35 cellular contexts compared by ENCODE assay signal in the genomic region with DNA sequence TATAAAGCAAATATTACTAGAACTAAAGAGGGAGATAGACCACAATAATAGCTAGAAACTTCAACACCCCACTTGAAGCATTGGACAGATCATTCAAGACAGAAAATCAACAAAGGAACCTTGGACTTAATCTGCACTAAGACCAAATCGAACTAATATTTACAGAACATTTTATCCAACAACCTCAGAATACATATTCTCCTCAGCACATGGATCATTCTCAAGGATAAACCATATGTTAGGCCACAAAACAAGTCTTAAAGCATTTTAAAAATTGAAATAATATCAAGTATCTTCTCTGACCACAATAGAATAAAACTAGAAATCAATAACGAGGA. TPM values are rescaled to one million over a fixed set of nuclear protein-coding genes. Genes with fewer than 3 reads are reported as not detected.
DNase-seq lines count a peak whose midpoint lies in the region; ATAC-seq, FAIRE-seq and TF ChIP-seq lines count a peak whose summit lies in the region.
"Had no signal": no experiment of that assay in that cellular context is flagged by ENCODE, and none has a peak within 500 bp of the region (broad histone marks: within the 10 kb centered on the region; RNA-seq: fewer than 3 reads in every experiment).

No MANE protein-coding gene starts in this region.

- H3K9me3 Mint-ChIP-seq in neural progenitor cell: no peaks in the 10 kb centered on the region
- H3K9me3 Mint-ChIP-seq: CD4-positive, alpha-beta memory T cell; CD4-positive, alpha-beta T cell; CD8-positive, alpha-beta T cell had no signal

- H3K4me3 Mint-ChIP-seq in neural progenitor cell: no peak overlapping the region
- H3K4me3 Mint-ChIP-seq: B cell; CD14-positive monocyte; CD4-positive, alpha-beta memory T cell; CD4-positive, alpha-beta T cell; CD4-positive, CD25-positive, alpha-beta regulatory T cell; CD8-positive, alpha-beta memory T cell; CD8-positive, alpha-beta T cell had no signal

- H3K36me3 Mint-ChIP-seq in neural progenitor cell: no peaks in the 10 kb centered on the region
- H3K36me3 Mint-ChIP-seq: CD14-positive monocyte; CD4-positive, alpha-beta memory T cell; CD4-positive, CD25-positive, alpha-beta regulatory T cell; CD8-positive, alpha-beta memory T cell; CD8-positive, alpha-beta T cell had no signal

- no peaks in the 10 kb centered on the region for H3K9me3 ChIP-seq in body of pancreas
- H3K9me3 ChIP-seq in hepatocyte (ENCODE audit: low read depth): no peaks in the 10 kb centered on the region
- H3K9me3 ChIP-seq in pancreas: no peaks in the 10 kb centered on the region
- no peaks in the 10 kb centered on the region for H3K9me3 ChIP-seq in neural progenitor cell (ENCODE audit: low read depth)
- H3K9me3 ChIP-seq in lower lobe of right lung: no peaks in the 10 kb centered on the region
- no peaks in the 10 kb centered on the region for H3K9me3 ChIP-seq in kidney (ENCODE audit: control insufficient read depth in 1 of 2, low read length in 2 of 2)
- H3K9me3 ChIP-seq: A549; BE2C; BLaER1; BLaER1 treated with 17β-estradiol and CSF1 and Interleukin-3, amounts not matched to agents 10 nM and 100 nM; Caco-2 had no signal

- H3K4me2 ChIP-seq in hepatocyte (no peak overlapping the region), neural progenitor cell (no peak overlapping the region)
- H3K4me2 ChIP-seq: A549; BLaER1; BLaER1 treated with 17β-estradiol and CSF1 and Interleukin-3, amounts not matched to agents 10 nM and 100 nM had no signal

- H4K20me1 ChIP-seq in hepatocyte (ENCODE audit: insufficient read depth, poor library complexity, severe bottlenecking): no peaks in the 10 kb centered on the region
- H4K20me1 ChIP-seq in neural progenitor cell (ENCODE audit: low read depth): no peaks in the 10 kb centered on the region
- H4K20me1 ChIP-seq: BLaER1; BLaER1 treated with 17β-estradiol and CSF1 and Interleukin-3, amounts not matched to agents 10 nM and 100 nM had no signal

- no peak for FAIRE-seq in pancreas (lab: Jason Lieb, UNC)
- FAIRE-seq in kidney (lab: Jason Lieb, UNC): no peak
- FAIRE-seq: A204.1, A549, D721Med had no signal

- H3K9ac ChIP-seq in neural progenitor cell: no peak overlapping the region
- H3K9ac ChIP-seq in kidney (ENCODE audit: low read length in 2 of 2): no peak overlapping the region
- H3K9ac ChIP-seq: BLaER1; BLaER1 treated with 17β-estradiol and CSF1 and Interleukin-3, amounts not matched to agents 10 nM and 100 nM had no signal

- no peak for TF ChIP-seq CTCF in body of pancreas (IDR thresholded peaks at IDR 0.05)
- TF ChIP-seq CTCF in hepatocyte (IDR thresholded peaks at IDR 0.05; ENCODE audit: poor library complexity): no peak
- no peak for TF ChIP-seq CTCF in pancreas (IDR thresholded peaks at IDR 0.05)
- TF ChIP-seq CTCF in neural progenitor cell (IDR thresholded peaks at IDR 0.05): no peak
- no peak for TF ChIP-seq CTCF in lower lobe of right lung (IDR thresholded peaks at IDR 0.05)
- TF ChIP-seq CTCF in kidney (IDR thresholded peaks at IDR 0.05; ENCODE audit: borderline replicate concordance, extremely low read depth, insufficient read depth): no peak

- no peak overlapping the region for H3K27ac ChIP-seq in body of pancreas
- peak overlapping the region; percentile 18 for H3K27ac ChIP-seq in hepatocyte
- H3K27ac ChIP-seq in pancreas: no peak overlapping the region
- H3K27ac ChIP-seq in neural progenitor cell: no peak overlapping the region
- H3K27ac ChIP-seq in lower lobe of right lung: no peak overlapping the region
- H3K27ac ChIP-seq in kidney (ENCODE audit: low read depth in 2 of 2, low read length in 2 of 2): no peak overlapping the region
- H3K27ac ChIP-seq: 22Rv1; A549; BLaER1; BLaER1 treated with 17β-estradiol and CSF1 and Interleukin-3, amounts not matched to agents 10 nM and 100 nM; C4-2B had no signal

- H3K4me1 ChIP-seq in body of pancreas (peaks cover 14% of the 10 kb centered on the region), hepatocyte (ENCODE audit: insufficient read depth) (no peaks in the 10 kb centered on the region), pancreas (peaks cover 0 to 9% (median 7%) of the 10 kb centered on the region in 3 donors), neural progenitor cell (no peaks in the 10 kb centered on the region), lower lobe of right lung (no peaks in the 10 kb centered on the region), kidney (ENCODE audit: control insufficient read depth in 1 of 2, insufficient read depth in 1 of 2, low read depth in 1 of 2, low read length in 2 of 2) (no peaks in the 10 kb centered on the region)
- H3K4me1 ChIP-seq: A549; BE2C; BLaER1; BLaER1 treated with 17β-estradiol and CSF1 and Interleukin-3, amounts not matched to agents 10 nM and 100 nM had no signal

- H3K36me3 ChIP-seq in body of pancreas (replicated peaks in 1 of 2; ENCODE audit: insufficient read depth in 1 of 2, low read depth in 2 of 2): no peaks in the 10 kb centered on the region
- H3K36me3 ChIP-seq in hepatocyte (replicated peaks; ENCODE audit: insufficient read depth, low read depth): no peaks in the 10 kb centered on the region
- H3K36me3 ChIP-seq in pancreas: no peaks in the 10 kb centered on the region
- no peaks in the 10 kb centered on the region for H3K36me3 ChIP-seq in neural progenitor cell
- no peaks in the 10 kb centered on the region for H3K36me3 ChIP-seq in lower lobe of right lung
- H3K36me3 ChIP-seq in kidney (ENCODE audit: control insufficient read depth in 1 of 2, insufficient read depth in 2 of 2, low read length in 2 of 2): no peaks in the 10 kb centered on the region
- H3K36me3 ChIP-seq: BE2C; BLaER1; BLaER1 treated with 17β-estradiol and CSF1 and Interleukin-3, amounts not matched to agents 10 nM and 100 nM had no signal

- H3K4me3 ChIP-seq in body of pancreas (no peak overlapping the region), hepatocyte (no peak overlapping the region), pancreas (no peak overlapping the region), neural progenitor cell (no peak overlapping the region), lower lobe of right lung (no peak overlapping the region), kidney (ENCODE audit: low read length in 2 of 2) (no peak overlapping the region)
- H3K4me3 ChIP-seq: A549; BLaER1; BLaER1 treated with 17β-estradiol and CSF1 and Interleukin-3, amounts not matched to agents 10 nM and 100 nM had no signal

- DNase-seq in body of pancreas (no peak), hepatocyte (ENCODE audit: low spot score) (no peak), pancreas (no peak), neural progenitor cell (ENCODE audit: low spot score) (no peak), lower lobe of right lung (no peak), kidney (no peak)
- DNase-seq: 8988T; ACHN; AML-193; BE2C; C1 segment of cervical spinal cord; Caco-2; Calu3; CD4-positive, alpha-beta memory T cell; CD4-positive, alpha-beta T cell; CD4-positive, CD25-positive, alpha-beta regulatory T cell; CD8-positive, alpha-beta memory T cell; CD8-positive, alpha-beta T cell; COR-L47; DMS 273 treated with DMSO at 0.1 percent for 48 hours; DMS153; DMS53; DMS79; DMS79 treated with DMSO at 0.1 percent for 48 hours; DND-41; EL had no signal

- H3K27me3 Mint-ChIP-seq in neural progenitor cell (ENCODE audit: insufficient read depth, low read depth): no peaks in the 10 kb centered on the region
- H3K27me3 Mint-ChIP-seq: CD4-positive, CD25-positive, alpha-beta regulatory T cell had no signal

- ATAC-seq in body of pancreas (peak; percentile 40), pancreas (peak in 3 of 4 donors; percentile 31 to 67 (median 66)), lower lobe of right lung (no peak)
- ATAC-seq: A549; CD8-positive, alpha-beta T cell had no signal

- H3K79me2 ChIP-seq in hepatocyte (no peaks in the 10 kb centered on the region), neural progenitor cell (ENCODE audit: low read depth) (no peaks in the 10 kb centered on the region)

- H2AFZ ChIP-seq in hepatocyte (no peak overlapping the region), neural progenitor cell (replicated peaks) (no peak overlapping the region)

- no peak for TF ChIP-seq POLR2A in body of pancreas (IDR thresholded peaks at IDR 0.05)

- peaks cover 10% of the 10 kb centered on the region for H3K4me1 Mint-ChIP-seq in neural progenitor cell
- H3K4me1 Mint-ChIP-seq: B cell; CD14-positive monocyte; CD4-positive, alpha-beta memory T cell; CD8-positive, alpha-beta memory T cell had no signal

- intact Hi-C loops in body of pancreas (cut with DNase I): no loop called here
- intact Hi-C loops in pancreas (cut with DNase I): no loop called here
- intact Hi-C loops in lower lobe of right lung (cut with DNase I): no loop called here
- intact Hi-C loops in kidney (cut with DNase I): no loop called here

- no peaks in the 10 kb centered on the region for H3K27me3 ChIP-seq in body of pancreas
- H3K27me3 ChIP-seq in hepatocyte: no peaks in the 10 kb centered on the region
- no peaks in the 10 kb centered on the region for H3K27me3 ChIP-seq in pancreas
- no peaks in the 10 kb centered on the region for H3K27me3 ChIP-seq in neural progenitor cell
- H3K27me3 ChIP-seq in lower lobe of right lung (ENCODE audit: low read depth): peaks cover 6% of the 10 kb centered on the region
- H3K27me3 ChIP-seq: BE2C; BLaER1; BLaER1 treated with 17β-estradiol and CSF1 and Interleukin-3, amounts not matched to agents 10 nM and 100 nM had no signal

- WGBS in body of pancreas, 2 donors: 32 to 43% methylated on average over 2 of the region's 2 CpGs
- 83% methylated on average over 2 of the region's 2 CpGs for WGBS in hepatocyte (ENCODE audit: low lambda C conversion rate, missing lambda C conversion rate)
- 33 to 39% methylated on average over 2 of the region's 2 CpGs for WGBS in pancreas, 2 donors

- no peaks in the 10 kb centered on the region for H3K9me2 ChIP-seq in hepatocyte (replicated peaks; ENCODE audit: insufficient read depth)

- no peak overlapping the region for H3K27ac Mint-ChIP-seq in neural progenitor cell
- H3K27ac Mint-ChIP-seq: B cell; CD14-positive monocyte; CD4-positive, alpha-beta memory T cell; CD4-positive, alpha-beta T cell; CD8-positive, alpha-beta memory T cell; CD8-positive, alpha-beta T cell had no signal

- no peaks in the 10 kb centered on the region for H3F3A ChIP-seq in neural progenitor cell (ENCODE audit: low read depth)

RNA-seq across cellular contexts. Expression of a gene that starts 31.9 kb away (rescaled TPM):
- total RNA-seq in body of pancreas: 10 to 100 TPM; 11.4 to 14.5 TPM
- total RNA-seq in hepatocyte: 9.9 and 16.6 TPM in 2 replicates
- polyA plus RNA-seq in hepatocyte: 3.7 and 5.2 TPM in 2 replicates
- 1 to 10 TPM; 2.9 to 6.3 (median 3.8) TPM for total RNA-seq in pancreas
- polyA plus RNA-seq in pancreas: 1 to 10 TPM; 1.1 to 3.1 TPM
- 18.9 and 29.7 TPM in 2 replicates for total RNA-seq in neural progenitor cell (ENCODE audit: low replicate concordance)
- total RNA-seq in lower lobe of right lung: 5.0 TPM
- total RNA-seq in kidney: 12.4 TPM
- polyA plus RNA-seq in kidney (ENCODE audit: insufficient read depth, low read depth, low replicate concordance): 1.9 TPM

Comparison
In these comparisons a context has a peak if more than half of its experiments do, and no peak if none do; other contexts are left out.
1. ATAC-seq: peak in body of pancreas (single experiment) and pancreas (3 of 4); none in lower lobe of right lung (0 of 2).